Comparison of ENCODE assay signal across 1 cellular context in genomic region chr4:67721770-67722597, GRCh38.
A peak's percentile ranks its signal among the peaks of the same experiment; 100 is the strongest.
TF ChIP-seq lines count a peak whose summit lies in the region.

No MANE protein-coding gene starts in this region.

TF ChIP-seq in K562, 482 proteins besides CTCF, POLR2A, EP300 and RAD21 (continued from another document and continues in another):
- TF ChIP-seq, protein P1, sequence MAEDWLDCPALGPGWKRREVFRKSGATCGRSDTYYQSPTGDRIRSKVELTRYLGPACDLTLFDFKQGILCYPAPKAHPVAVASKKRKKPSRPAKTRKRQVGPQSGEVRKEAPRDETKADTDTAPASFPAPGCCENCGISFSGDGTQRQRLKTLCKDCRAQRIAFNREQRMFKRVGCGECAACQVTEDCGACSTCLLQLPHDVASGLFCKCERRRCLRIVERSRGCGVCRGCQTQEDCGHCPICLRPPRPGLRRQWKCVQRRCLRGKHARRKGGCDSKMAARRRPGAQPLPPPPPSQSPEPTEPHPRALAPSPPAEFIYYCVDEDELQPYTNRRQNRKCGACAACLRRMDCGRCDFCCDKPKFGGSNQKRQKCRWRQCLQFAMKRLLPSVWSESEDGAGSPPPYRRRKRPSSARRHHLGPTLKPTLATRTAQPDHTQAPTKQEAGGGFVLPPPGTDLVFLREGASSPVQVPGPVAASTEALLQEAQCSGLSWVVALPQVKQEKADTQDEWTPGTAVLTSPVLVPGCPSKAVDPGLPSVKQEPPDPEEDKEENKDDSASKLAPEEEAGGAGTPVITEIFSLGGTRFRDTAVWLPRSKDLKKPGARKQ (CRISPR knock-in tag; IDR thresholded peaks at IDR 0.05) = peak; percentile 100
- TF ChIP-seq CHAMP1 (IDR thresholded peaks at IDR 0.05) (peak; percentile 78; the same call in 1 of the 2 replicates), ARID1B (IDR thresholded peaks at IDR 0.05) (peak; percentile 57), BRF1 (IDR thresholded peaks at IDR 0.05; ENCODE audit: borderline replicate concordance, extremely low read depth, insufficient read length) (no peak), BHLHE40 (IDR thresholded peaks at IDR 0.05; ENCODE audit: low read length) (peak; percentile 6; the same call in 1 of the 2 replicates), JUNB (CRISPR knock-in tag; conservative IDR thresholded peaks at IDR 0.05) (peak; percentile 90), ZNF263 (CRISPR knock-in tag; IDR thresholded peaks at IDR 0.05; ENCODE audit: borderline replicate concordance) (0 out of 2 replicates have a peak, but pooled peaks have one; percentile 34), EZH2 (IDR thresholded peaks at IDR 0.05; ENCODE audit: borderline replicate concordance, low read depth, low read length) (no peak), SMARCE1 (IDR thresholded peaks at IDR 0.05) (peak; percentile 72; the same call in 1 of the 2 replicates), E2F5 (CRISPR knock-in tag; IDR thresholded peaks at IDR 0.05) (no peak), MBD2 (IDR thresholded peaks at IDR 0.05; ENCODE audit: borderline replicate concordance, low read depth) (0 out of 2 replicates have a peak, but pooled peaks have one; percentile 9), DMBX1 (CRISPR knock-in tag; IDR thresholded peaks at IDR 0.05; ENCODE audit: borderline replicate concordance) (peak; percentile 100), TARDBP (IDR thresholded peaks at IDR 0.05) (no peak), KAT2B (IDR thresholded peaks at IDR 0.05; ENCODE audit: low read depth, low read length) (peak; percentile 63), XRCC5 (IDR thresholded peaks at IDR 0.05; ENCODE audit: low read depth, low read length) (0 out of 2 replicates have a peak, but pooled peaks have one; percentile 37), KLF1 (tag; IDR thresholded peaks at IDR 0.05) (peak; percentile 100), ZNF347 (CRISPR knock-in tag; IDR thresholded peaks at IDR 0.05; ENCODE audit: low read depth) (peak; percentile 99), ZKSCAN8 (CRISPR knock-in tag; IDR thresholded peaks at IDR 0.05) (peak; percentile 100), NONO (IDR thresholded peaks at IDR 0.05; ENCODE audit: low read depth in 2 of 2, low read length in 1 of 2) (peak in 1 of 2 experiments; percentile 55; a peak in 2 of 4 replicates), ZNF217 (CRISPR knock-in tag; IDR thresholded peaks at IDR 0.05) (no peak), DACH1 (IDR thresholded peaks at IDR 0.05; ENCODE audit: partially characterized antibody) (no peak), ZNF165 (CRISPR knock-in tag; IDR thresholded peaks at IDR 0.05; ENCODE audit: borderline replicate concordance) (peak; percentile 100), ZNF584 (CRISPR knock-in tag; IDR thresholded peaks at IDR 0.05; ENCODE audit: low read depth) (peak; percentile 100), ZNF57 (CRISPR knock-in tag; IDR thresholded peaks at IDR 0.05) (peak; percentile 99), ESRRB (CRISPR knock-in tag; IDR thresholded peaks at IDR 0.05; ENCODE audit: borderline replicate concordance) (peak; percentile 99), FUS (optimal IDR thresholded peaks at IDR 0.05; ENCODE audit: low read depth, low read length) (no peak), SMAD3 (CRISPR knock-in tag; conservative IDR thresholded peaks at IDR 0.05) (peak; percentile 100), POLR3A (IDR thresholded peaks at IDR 0.05; ENCODE audit: borderline replicate concordance, extremely low read depth, insufficient read depth, insufficient read length) (no peak), MECOM (CRISPR knock-in tag; IDR thresholded peaks at IDR 0.05) (peak; percentile 100), ZBTB8A (IDR thresholded peaks at IDR 0.05; ENCODE audit: partially characterized antibody) (no peak), NBN (IDR thresholded peaks at IDR 0.05; ENCODE audit: low read depth) (0 out of 2 replicates have a peak, but pooled peaks have one; percentile 30), POLR3G (IDR thresholded peaks at IDR 0.05; ENCODE audit: extremely low read depth, insufficient read length, insufficient replicate concordance) (no peak), ARID2 (IDR thresholded peaks at IDR 0.05) (no peak), THAP12 (CRISPR knock-in tag; IDR thresholded peaks at IDR 0.05) (0 out of 2 replicates have a peak, but pooled peaks have one; percentile 42), MEIS2 (IDR thresholded peaks at IDR 0.05; ENCODE audit: partially characterized antibody) (peak; percentile 61), SP2 (IDR thresholded peaks at IDR 0.05; ENCODE audit: extremely low read depth, low read depth, low read length, poor library complexity, severe bottlenecking) (no peak), HDAC3 (IDR thresholded peaks at IDR 0.05; ENCODE audit: borderline replicate concordance, partially characterized antibody) (peak; percentile 78), ZNF274 (IDR thresholded peaks at IDR 0.05; ENCODE audit: borderline replicate concordance, low read depth, low read length) (no peak), HLTF (IDR thresholded peaks at IDR 0.05) (peak; percentile 77; the same call in 1 of the 2 replicates), THRAP3 (IDR thresholded peaks at IDR 0.05; ENCODE audit: borderline replicate concordance) (peak; percentile 80; the same call in 1 of the 2 replicates), TAF15 (IDR thresholded peaks at IDR 0.05; ENCODE audit: low read depth, low read length) (no peak), NELFE (IDR thresholded peaks at IDR 0.05; ENCODE audit: insufficient read depth, insufficient read length) (no peak), NFE2 (IDR thresholded peaks at IDR 0.05; ENCODE audit: low read depth) (no peak; the same call in 1 of the 2 replicates), GTF2E2 (tag; IDR thresholded peaks at IDR 0.05) (peak; percentile 99), NCOA6 (IDR thresholded peaks at IDR 0.05) (no peak)
- TF ChIP-seq, protein P2, sequence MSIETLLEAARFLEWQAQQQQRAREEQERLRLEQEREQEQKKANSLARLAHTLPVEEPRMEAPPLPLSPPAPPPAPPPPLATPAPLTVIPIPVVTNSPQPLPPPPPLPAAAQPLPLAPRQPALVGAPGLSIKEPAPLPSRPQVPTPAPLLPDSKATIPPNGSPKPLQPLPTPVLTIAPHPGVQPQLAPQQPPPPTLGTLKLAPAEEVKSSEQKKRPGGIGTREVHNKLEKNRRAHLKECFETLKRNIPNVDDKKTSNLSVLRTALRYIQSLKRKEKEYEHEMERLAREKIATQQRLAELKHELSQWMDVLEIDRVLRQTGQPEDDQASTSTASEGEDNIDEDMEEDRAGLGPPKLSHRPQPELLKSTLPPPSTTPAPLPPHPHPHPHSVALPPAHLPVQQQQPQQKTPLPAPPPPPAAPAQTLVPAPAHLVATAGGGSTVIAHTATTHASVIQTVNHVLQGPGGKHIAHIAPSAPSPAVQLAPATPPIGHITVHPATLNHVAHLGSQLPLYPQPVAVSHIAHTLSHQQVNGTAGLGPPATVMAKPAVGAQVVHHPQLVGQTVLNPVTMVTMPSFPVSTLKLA (conservative IDR thresholded peaks at IDR 0.05) = peak; percentile 48 to 87; a peak in 2 of 4 replicates
- TF ChIP-seq, protein P3, sequence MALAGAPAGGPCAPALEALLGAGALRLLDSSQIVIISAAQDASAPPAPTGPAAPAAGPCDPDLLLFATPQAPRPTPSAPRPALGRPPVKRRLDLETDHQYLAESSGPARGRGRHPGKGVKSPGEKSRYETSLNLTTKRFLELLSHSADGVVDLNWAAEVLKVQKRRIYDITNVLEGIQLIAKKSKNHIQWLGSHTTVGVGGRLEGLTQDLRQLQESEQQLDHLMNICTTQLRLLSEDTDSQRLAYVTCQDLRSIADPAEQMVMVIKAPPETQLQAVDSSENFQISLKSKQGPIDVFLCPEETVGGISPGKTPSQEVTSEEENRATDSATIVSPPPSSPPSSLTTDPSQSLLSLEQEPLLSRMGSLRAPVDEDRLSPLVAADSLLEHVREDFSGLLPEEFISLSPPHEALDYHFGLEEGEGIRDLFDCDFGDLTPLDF (CRISPR knock-in tag; IDR thresholded peaks at IDR 0.05) = no peak
- TF ChIP-seq, protein P4, sequence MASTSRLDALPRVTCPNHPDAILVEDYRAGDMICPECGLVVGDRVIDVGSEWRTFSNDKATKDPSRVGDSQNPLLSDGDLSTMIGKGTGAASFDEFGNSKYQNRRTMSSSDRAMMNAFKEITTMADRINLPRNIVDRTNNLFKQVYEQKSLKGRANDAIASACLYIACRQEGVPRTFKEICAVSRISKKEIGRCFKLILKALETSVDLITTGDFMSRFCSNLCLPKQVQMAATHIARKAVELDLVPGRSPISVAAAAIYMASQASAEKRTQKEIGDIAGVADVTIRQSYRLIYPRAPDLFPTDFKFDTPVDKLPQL (IDR thresholded peaks at IDR 0.05; ENCODE audit: extremely low read depth, insufficient read length) = no peak
- TF ChIP-seq, protein P5, sequence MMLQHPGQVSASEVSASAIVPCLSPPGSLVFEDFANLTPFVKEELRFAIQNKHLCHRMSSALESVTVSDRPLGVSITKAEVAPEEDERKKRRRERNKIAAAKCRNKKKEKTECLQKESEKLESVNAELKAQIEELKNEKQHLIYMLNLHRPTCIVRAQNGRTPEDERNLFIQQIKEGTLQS (IDR thresholded peaks at IDR 0.05) = peak; percentile 85
- TF ChIP-seq, protein P5 (CRISPR knock-in tag; conservative IDR thresholded peaks at IDR 0.05) = peak; percentile 50; the same call in 1 of the 2 replicates
- TF ChIP-seq, protein P6, sequence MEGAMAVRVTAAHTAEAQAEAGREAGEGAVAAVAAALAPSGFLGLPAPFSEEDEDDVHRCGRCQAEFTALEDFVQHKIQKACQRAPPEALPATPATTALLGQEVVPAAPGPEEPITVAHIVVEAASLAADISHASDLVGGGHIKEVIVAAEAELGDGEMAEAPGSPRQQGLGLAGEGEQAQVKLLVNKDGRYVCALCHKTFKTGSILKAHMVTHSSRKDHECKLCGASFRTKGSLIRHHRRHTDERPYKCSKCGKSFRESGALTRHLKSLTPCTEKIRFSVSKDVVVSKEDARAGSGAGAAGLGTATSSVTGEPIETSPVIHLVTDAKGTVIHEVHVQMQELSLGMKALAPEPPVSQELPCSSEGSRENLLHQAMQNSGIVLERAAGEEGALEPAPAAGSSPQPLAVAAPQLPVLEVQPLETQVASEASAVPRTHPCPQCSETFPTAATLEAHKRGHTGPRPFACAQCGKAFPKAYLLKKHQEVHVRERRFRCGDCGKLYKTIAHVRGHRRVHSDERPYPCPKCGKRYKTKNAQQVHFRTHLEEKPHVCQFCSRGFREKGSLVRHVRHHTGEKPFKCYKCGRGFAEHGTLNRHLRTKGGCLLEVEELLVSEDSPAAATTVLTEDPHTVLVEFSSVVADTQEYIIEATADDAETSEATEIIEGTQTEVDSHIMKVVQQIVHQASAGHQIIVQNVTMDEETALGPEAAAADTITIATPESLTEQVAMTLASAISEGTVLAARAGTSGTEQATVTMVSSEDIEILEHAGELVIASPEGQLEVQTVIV (CRISPR knock-in tag; IDR thresholded peaks at IDR 0.05; ENCODE audit: borderline replicate concordance) = peak; percentile 92
- TF ChIP-seq, protein P7, sequence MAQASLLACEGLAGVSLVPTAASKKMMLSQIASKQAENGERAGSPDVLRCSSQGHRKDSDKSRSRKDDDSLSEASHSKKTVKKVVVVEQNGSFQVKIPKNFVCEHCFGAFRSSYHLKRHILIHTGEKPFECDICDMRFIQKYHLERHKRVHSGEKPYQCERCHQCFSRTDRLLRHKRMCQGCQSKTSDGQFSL (CRISPR knock-in tag; IDR thresholded peaks at IDR 0.05) = no peak
- TF ChIP-seq, protein P7 (tag; IDR thresholded peaks at IDR 0.05) = peak; percentile 32 to 100; a peak in 3 of 4 replicates
